ENCODE assay signal across 11 cellular contexts in genomic region chr3:185960518-185961288, GRCh38. TPM values are rescaled to one million over a fixed set of nuclear protein-coding genes. Genes with fewer than 3 reads are reported as not detected.
DNase-seq lines count a peak whose midpoint lies in the region; ATAC-seq, FAIRE-seq and TF ChIP-seq lines count a peak whose summit lies in the region.
"Had no signal": no experiment of that assay in that cellular context is flagged by ENCODE, and none has a peak within 500 bp of the region (broad histone marks: within the 10 kb centered on the region; RNA-seq: fewer than 3 reads in every experiment).

No MANE protein-coding gene starts in this region.

- in situ Hi-C loops in K562 (cut with MboI), result no loop called here

- TF ChIP-seq POLR2A in K562 (conservative IDR thresholded peaks at IDR 0.05), result no peak

- POLR2A ChIA-PET in activated CD4-positive, alpha-beta T cell treated with anti-CD3 and anti-CD28 coated beads, Interleukin-2, amount 10 ng/mL, durations not matched to agents 7 days and 5 days (lab: Charles Lee), result no interaction called here
- POLR2A ChIA-PET in K562 (lab: Yijun Ruan, JAX), result interaction anchor here (1.6 to 2.4 kb wide), 2 partner anchors 17 to 23 kb away, joined by 4 to 13 read pairs; partner anchors contain the start of gene TRA2B

- FAIRE-seq in K562 (lab: Jason Lieb, UNC), result no peak

- no peaks in the 10 kb centered on the region for H3K79me2 ChIP-seq in K562 (ENCODE audit: control insufficient read depth, insufficient read depth, low read length)

- H3K27ac ChIP-seq in K562 (ENCODE audit: extremely low read depth, low read depth, low read length) (peak overlapping the region; percentile 57; the same call in 1 of the 3 replicates), lower lobe of right lung (peak overlapping the region; percentile 66), thoracic aorta (peak overlapping the region; percentile 45 to 63), substantia nigra (ENCODE audit: low read depth, low read length, poor library complexity, severe bottlenecking) (no peak overlapping the region)

- H3K27me3 ChIP-seq in K562 (ENCODE audit: control insufficient read depth in 2 of 2, insufficient read depth in 2 of 2, low read length in 2 of 2) (no peaks in the 10 kb centered on the region), lower lobe of right lung (ENCODE audit: low read depth) (no peaks in the 10 kb centered on the region), thoracic aorta (replicated peaks; ENCODE audit: insufficient read depth) (no peaks in the 10 kb centered on the region)

- H3K9me3 ChIP-seq in K562 (replicated peaks; ENCODE audit: control insufficient read depth, insufficient read depth, low read depth, low read length), result 0 out of 2 replicates have a peak, but pooled peaks cover 2% of the 10 kb centered on the region
- H3K9me3 ChIP-seq in lower lobe of right lung, result no peaks in the 10 kb centered on the region
- H3K9me3 ChIP-seq in thoracic aorta, result no peaks in the 10 kb centered on the region

- TF ChIP-seq RAD21 in K562 (CRISPR knock-in tag; conservative IDR thresholded peaks at IDR 0.05 in 1 of 2, IDR thresholded peaks at IDR 0.05 in 1 of 2), result no peak

- no TSS peak for BruUV-seq in K562 (replicated peaks; lab: Mats Ljungman, UMichigan)

- peaks cover 3 to 10% of the 10 kb centered on the region in 2 experiments; a peak in 2 of 5 replicates for H3K4me1 ChIP-seq in K562 (replicated peaks in 1 of 2; ENCODE audit: control insufficient read depth in 2 of 2, insufficient read depth in 2 of 2, low read length in 2 of 2)
- no peaks in the 10 kb centered on the region for H3K4me1 ChIP-seq in lower lobe of right lung
- peaks cover 0 to 2% of the 10 kb centered on the region in 2 donors for H3K4me1 ChIP-seq in thoracic aorta (ENCODE audit: control insufficient read depth in 1 of 2, low read depth in 2 of 2)

- intact Hi-C loops in K562 (cut with micrococcal nuclease), result no loop called here
- intact Hi-C loops in lower lobe of right lung (cut with DNase I), result no loop called here

- no peak for TF ChIP-seq CTCF in K562 (IDR thresholded peaks at IDR 0.05 in 2 of 3, conservative IDR thresholded peaks at IDR 0.05 in 1 of 3; ENCODE audit: insufficient read depth in 2 of 3, low read depth in 1 of 3, low read length in 3 of 3)
- no peak for TF ChIP-seq CTCF in lower lobe of right lung (IDR thresholded peaks at IDR 0.05)
- TF ChIP-seq CTCF in thoracic aorta (IDR thresholded peaks at IDR 0.05), result no peak

- no peaks in the 10 kb centered on the region for H3K36me3 ChIP-seq in K562 (ENCODE audit: control insufficient read depth, insufficient read depth, low read length)
- no peaks in the 10 kb centered on the region for H3K36me3 ChIP-seq in lower lobe of right lung
- H3K36me3 ChIP-seq in thoracic aorta, result no peaks in the 10 kb centered on the region

- 32% methylated on average over 4 of the region's 4 CpGs for WGBS in K562 (ENCODE audit: insufficient coverage, low coverage, missing lambda C conversion rate)

- H3K4me1 Mint-ChIP-seq in activated CD4-positive, alpha-beta T cell treated with anti-CD3 and anti-CD28 coated beads, Interleukin-2, amount 10 ng/mL, durations not matched to agents 7 days and 5 days, result peaks cover 6% of the 10 kb centered on the region

- no peak overlapping the region for H3K9ac ChIP-seq in K562 (ENCODE audit: insufficient read depth in 1 of 2, low read depth in 2 of 2, low read length in 2 of 2)

- H2AFZ ChIP-seq in K562 (ENCODE audit: low read depth, low read length), result peak overlapping the region; percentile 75

- H3K9me3 Mint-ChIP-seq in activated CD4-positive, alpha-beta T cell treated with anti-CD3 and anti-CD28 coated beads, Interleukin-2, amount 10 ng/mL, durations not matched to agents 7 days and 5 days, result peaks cover 8% of the 10 kb centered on the region

- no peak for TF ChIP-seq EP300 in K562 (IDR thresholded peaks at IDR 0.05; ENCODE audit: low read length)

- no peaks in the 10 kb centered on the region for H3K27me3 Mint-ChIP-seq in activated CD4-positive, alpha-beta T cell treated with anti-CD3 and anti-CD28 coated beads, Interleukin-2, amount 10 ng/mL, durations not matched to agents 7 days and 5 days

- no peaks in the 10 kb centered on the region for H3K36me3 Mint-ChIP-seq in activated CD4-positive, alpha-beta T cell treated with anti-CD3 and anti-CD28 coated beads, Interleukin-2, amount 10 ng/mL, durations not matched to agents 7 days and 5 days (ENCODE audit: low read depth)

- H3K27ac Mint-ChIP-seq in activated CD4-positive, alpha-beta T cell treated with anti-CD3 and anti-CD28 coated beads, Interleukin-2, amount 10 ng/mL, durations not matched to agents 7 days and 5 days, result no peak overlapping the region

- H4K20me1 ChIP-seq in K562 (replicated peaks; ENCODE audit: control insufficient read depth, insufficient read depth, low read length), result no peaks in the 10 kb centered on the region

- peak; percentile 34 for ATAC-seq in K562
- ATAC-seq in lower lobe of right lung, result no peak
- no peak for ATAC-seq in thoracic aorta (ENCODE audit: insufficient number of reproducible peaks, low FRiP score, low read depth)

- DNase-seq in activated CD4-positive, alpha-beta T cell treated with anti-CD3 and anti-CD28 coated beads for 48 hours, result peak; percentile 26
- no peak for DNase-seq in activated CD4-positive, alpha-beta T cell treated with anti-CD3 and anti-CD28 coated beads, Interleukin-2, amount 10 ng/mL, durations not matched to agents 7 days and 5 days
- DNase-seq in K562 (ENCODE audit: extremely low read depth in 1 of 4, low spot score in 3 of 4) (peak in 1 of 4 experiments; percentile 28), lower lobe of right lung (no peak), thoracic aorta (ENCODE audit: low spot score) (no peak), NCI-H526 (lab: John Stamatoyannopoulos, UW) (no peak), substantia nigra (lab: John Stamatoyannopoulos, UW) (no peak), middle frontal gyrus (ENCODE audit: extremely low spot score, low spot score) (no peak)
- DNase-seq: activated CD8-positive, alpha-beta memory T cell treated with anti-CD3 and anti-CD28 coated beads for 24 hours; left cardiac atrium; NCI-H524 had no signal

- no peaks in the 10 kb centered on the region for H3K9me1 ChIP-seq in K562 (ENCODE audit: control insufficient read depth, insufficient read depth, low read length)

- H3K4me2 ChIP-seq in K562 (ENCODE audit: insufficient read depth, low read length), result peak overlapping the region; percentile 32; the same call in 1 of the 2 replicates

- H3K4me3 Mint-ChIP-seq in activated CD4-positive, alpha-beta T cell treated with anti-CD3 and anti-CD28 coated beads, Interleukin-2, amount 10 ng/mL, durations not matched to agents 7 days and 5 days, result no peak overlapping the region

- CTCF ChIA-PET in activated CD4-positive, alpha-beta T cell treated with anti-CD3 and anti-CD28 coated beads, Interleukin-2, amount 10 ng/mL, durations not matched to agents 7 days and 5 days (lab: Charles Lee), result interaction anchor here (1.1 to 2.8 kb wide), 3 partner anchors 10 to 580 kb away, joined by 3 to 13 read pairs (median 4); no protein-coding TSS in a partner anchor
- CTCF ChIA-PET in K562 (lab: Yijun Ruan, JAX; ENCODE audit: low intra/inter-chr PET ratio), result no interaction called here

- H3K4me3 ChIP-seq in K562 (no peak overlapping the region), lower lobe of right lung (peak overlapping the region; percentile 17), thoracic aorta (peak overlapping the region; percentile 66)

TF ChIP-seq in K562, 482 proteins besides CTCF, POLR2A, EP300 and RAD21:
- TF ChIP-seq NKRF (IDR thresholded peaks at IDR 0.05; ENCODE audit: borderline replicate concordance), result no peak
- TF ChIP-seq CBFA2T3 (IDR thresholded peaks at IDR 0.05), result peak; percentile 27; the same call in 1 of the 2 replicates

RNA-seq across cellular contexts. Expression of gene TRA2B, which starts 22.9 kb away (rescaled TPM):
- 100 to 1,000 TPM; 224 to 284 TPM for total RNA-seq in activated CD4-positive, alpha-beta T cell treated with anti-CD3 and anti-CD28 coated beads, Interleukin-2, amount 10 ng/mL, durations not matched to agents 7 days and 5 days
- 267 and 677 TPM in 2 replicates for total RNA-seq in K562 (2011; cell fraction: chromatin; rRNA removed; ENCODE audit: low replicate concordance)
- 155 and 196 TPM in 2 replicates for total RNA-seq in K562 (2011; cell fraction: nucleolus; rRNA removed)
- 358 and 568 TPM in 2 replicates for total RNA-seq in K562 (2011; cell fraction: nucleoplasm; rRNA removed)
- 345 and 451 TPM in 2 replicates for total RNA-seq in K562 (2014; rRNA removed)
- total RNA-seq in K562 (2014; rRNA removed; fragmentation: Illumina TruSeq; extraction: Trizol), result 278 and 286 TPM in 2 replicates
- total RNA-seq in K562 (2015; rRNA removed; fragmentation: Illumina TruSeq; extraction: Trizol), result 385 and 411 TPM in 2 replicates
- total RNA-seq in K562 (2021), result 244 and 254 TPM in 2 replicates
- 224 and 295 TPM in 2 replicates for polyA plus RNA-seq in K562 (2011; rRNA removed)
- polyA plus RNA-seq in K562 (2011; cell fraction: cytosol; rRNA removed), result 154 and 160 TPM in 2 replicates
- 311 and 318 TPM in 2 replicates for polyA plus RNA-seq in K562 (2011; cell fraction: nucleus; rRNA removed)
- polyA plus RNA-seq in K562 (2012), result 166 and 283 TPM in 2 replicates
- polyA plus RNA-seq in K562 (2014; fragmentation: Illumina TruSeq; extraction: Trizol), result 285 and 300 TPM in 2 replicates
- polyA plus RNA-seq in K562 (2014; fragmentation: Nextera tagmentation; extraction: Ambion mirVana), result 100 to 1,000 TPM; 105 to 132 TPM
- 260 and 286 TPM in 2 replicates for polyA plus RNA-seq in K562 (2014; rRNA removed)
- 355 and 364 TPM in 2 replicates for polyA minus RNA-seq in K562 (2011; rRNA and poly(A)+ RNA removed)
- polyA minus RNA-seq in K562 (2011; cell fraction: cytosol; rRNA and poly(A)+ RNA removed), result 218 and 232 TPM in 2 replicates
- polyA minus RNA-seq in K562 (2011; cell fraction: nucleus; rRNA and poly(A)+ RNA removed), result 402 and 570 TPM in 2 replicates
- 103 TPM for total RNA-seq in lower lobe of right lung
- 100 to 1,000 TPM; 137 to 267 TPM for total RNA-seq in thoracic aorta
